ENCODE assay signal across 8 cellular contexts in the genomic region with DNA sequence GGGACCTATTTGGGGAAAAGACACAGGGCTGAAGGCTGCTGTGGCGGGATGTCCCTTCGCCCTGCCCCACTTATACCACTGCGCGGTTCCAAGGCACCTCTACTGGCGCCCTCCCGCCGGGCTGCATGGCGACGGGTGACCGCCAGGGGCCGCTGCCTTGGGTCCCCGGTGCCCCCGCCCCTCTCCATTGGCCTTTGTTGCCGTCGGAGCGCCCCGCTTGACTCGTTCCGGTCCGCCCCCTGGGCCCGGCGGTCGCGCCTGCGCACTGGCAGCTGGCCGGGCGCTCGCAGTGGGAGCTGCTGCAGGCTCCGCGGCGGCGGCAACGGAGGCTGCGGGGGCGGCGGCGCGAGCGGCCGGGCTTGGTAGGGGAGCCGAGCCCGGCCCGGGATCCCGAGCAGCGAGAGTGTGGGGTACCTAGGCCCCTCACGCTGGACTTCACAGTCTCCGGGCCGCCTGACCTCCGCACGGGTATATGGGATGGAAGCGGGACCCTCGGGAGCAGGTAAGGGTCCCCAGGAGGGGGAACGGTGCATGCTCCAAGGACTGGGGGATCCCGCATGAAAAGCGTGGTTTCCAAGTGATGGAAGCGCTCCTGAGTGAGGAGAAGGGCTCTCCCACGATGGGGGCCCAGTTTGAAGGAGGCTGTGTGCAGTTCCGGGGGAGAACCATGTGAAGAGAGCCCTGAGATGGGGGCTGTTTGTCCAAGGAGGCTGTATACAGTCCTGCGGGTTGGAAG. TPM values are rescaled to one million over a fixed set of nuclear protein-coding genes. Genes with fewer than 3 reads are reported as not detected.
DNase-seq lines count a peak whose midpoint lies in the region; ATAC-seq and TF ChIP-seq lines count a peak whose summit lies in the region.

A gene (plus strand): TSS at position 265 of the 736 bp plus-strand sequence. CDS start 213 bp downstream, at position 478.

- intact Hi-C loops in mucosa of descending colon (cut with DNase I, micrococcal nuclease) = no loop called here

- peak; percentile 34; the same call in 1 of the 2 replicates for TF ChIP-seq RAD21 in Ishikawa (IDR thresholded peaks at IDR 0.05; ENCODE audit: low read depth)

- TF ChIP-seq CTCF in epithelial cell of esophagus (IDR thresholded peaks at IDR 0.05; ENCODE audit: insufficient read depth, low read depth, low read length, missing control alignments) (peak; percentile 66), mucosa of descending colon (IDR thresholded peaks at IDR 0.05) (peak; percentile 99)

- peak within 1 kb of the TSS; percentile 100 for H3K4me3 ChIP-seq in epithelial cell of esophagus (ENCODE audit: low read length)
- peak within 1 kb of the TSS; percentile 91 for H3K4me3 ChIP-seq in mucosa of descending colon

- no peaks in the 10 kb centered on the region for H3K9me3 ChIP-seq in mucosa of descending colon

- TF ChIP-seq EP300 in Ishikawa (IDR thresholded peaks at IDR 0.05; ENCODE audit: borderline replicate concordance) = peak; percentile 35; the same call in 1 of the 2 replicates

- ATAC-seq in GM21576 (IDR thresholded peaks at IDR 0.05; ENCODE audit: unreplicated experiment) (peak; percentile 80), mucosa of descending colon (peak; percentile 96)

- H3K4me1 ChIP-seq in mucosa of descending colon (ENCODE audit: low read depth) = peaks cover 31% of the 10 kb centered on the region

- DNase-seq in DMS153 treated with DMSO at 0.1 percent for 48 hours (lab: John Stamatoyannopoulos, UW; ENCODE audit: unreplicated experiment) (peak; percentile 99), OCI-M1 (lab: John Stamatoyannopoulos, UW) (peak; percentile 96), activated T-cell treated with anti-CD3 and anti-CD28 coated beads for 24 hours (ENCODE audit: low read depth) (peak; percentile 96), epithelial cell of esophagus (ENCODE audit: low read depth) (peak; percentile 94), mucosa of descending colon (peak; percentile 94 to 98 (median 96))
- DNase-seq in stimulated activated CD8-positive, alpha-beta memory T cell treated with anti-CD3 and anti-CD28 coated beads, Interleukin-4, amount 100 ng/mL, for 1 hour (ENCODE audit: low read depth in 2 of 2, low spot score in 1 of 2) = peak; percentile 95 to 96

- no peaks in the 10 kb centered on the region for H3K36me3 ChIP-seq in mucosa of descending colon (ENCODE audit: low read depth)

TF ChIP-seq in Ishikawa, 13 proteins besides CTCF, POLR2A, EP300 and RAD21:
- TF ChIP-seq, protein P1, sequence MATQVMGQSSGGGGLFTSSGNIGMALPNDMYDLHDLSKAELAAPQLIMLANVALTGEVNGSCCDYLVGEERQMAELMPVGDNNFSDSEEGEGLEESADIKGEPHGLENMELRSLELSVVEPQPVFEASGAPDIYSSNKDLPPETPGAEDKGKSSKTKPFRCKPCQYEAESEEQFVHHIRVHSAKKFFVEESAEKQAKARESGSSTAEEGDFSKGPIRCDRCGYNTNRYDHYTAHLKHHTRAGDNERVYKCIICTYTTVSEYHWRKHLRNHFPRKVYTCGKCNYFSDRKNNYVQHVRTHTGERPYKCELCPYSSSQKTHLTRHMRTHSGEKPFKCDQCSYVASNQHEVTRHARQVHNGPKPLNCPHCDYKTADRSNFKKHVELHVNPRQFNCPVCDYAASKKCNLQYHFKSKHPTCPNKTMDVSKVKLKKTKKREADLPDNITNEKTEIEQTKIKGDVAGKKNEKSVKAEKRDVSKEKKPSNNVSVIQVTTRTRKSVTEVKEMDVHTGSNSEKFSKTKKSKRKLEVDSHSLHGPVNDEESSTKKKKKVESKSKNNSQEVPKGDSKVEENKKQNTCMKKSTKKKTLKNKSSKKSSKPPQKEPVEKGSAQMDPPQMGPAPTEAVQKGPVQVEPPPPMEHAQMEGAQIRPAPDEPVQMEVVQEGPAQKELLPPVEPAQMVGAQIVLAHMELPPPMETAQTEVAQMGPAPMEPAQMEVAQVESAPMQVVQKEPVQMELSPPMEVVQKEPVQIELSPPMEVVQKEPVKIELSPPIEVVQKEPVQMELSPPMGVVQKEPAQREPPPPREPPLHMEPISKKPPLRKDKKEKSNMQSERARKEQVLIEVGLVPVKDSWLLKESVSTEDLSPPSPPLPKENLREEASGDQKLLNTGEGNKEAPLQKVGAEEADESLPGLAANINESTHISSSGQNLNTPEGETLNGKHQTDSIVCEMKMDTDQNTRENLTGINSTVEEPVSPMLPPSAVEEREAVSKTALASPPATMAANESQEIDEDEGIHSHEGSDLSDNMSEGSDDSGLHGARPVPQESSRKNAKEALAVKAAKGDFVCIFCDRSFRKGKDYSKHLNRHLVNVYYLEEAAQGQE (IDR thresholded peaks at IDR 0.05; ENCODE audit: low read depth) = peak; percentile 46; the same call in 1 of the 2 replicates
- TF ChIP-seq, protein P2, sequence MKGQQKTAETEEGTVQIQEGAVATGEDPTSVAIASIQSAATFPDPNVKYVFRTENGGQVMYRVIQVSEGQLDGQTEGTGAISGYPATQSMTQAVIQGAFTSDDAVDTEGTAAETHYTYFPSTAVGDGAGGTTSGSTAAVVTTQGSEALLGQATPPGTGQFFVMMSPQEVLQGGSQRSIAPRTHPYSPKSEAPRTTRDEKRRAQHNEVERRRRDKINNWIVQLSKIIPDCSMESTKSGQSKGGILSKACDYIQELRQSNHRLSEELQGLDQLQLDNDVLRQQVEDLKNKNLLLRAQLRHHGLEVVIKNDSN (IDR thresholded peaks at IDR 0.05) = no peak
- TF ChIP-seq TAF1 (IDR thresholded peaks at IDR 0.05; ENCODE audit: low read depth) = peak; percentile 49; the same call in 1 of the 2 replicates
- peak; percentile 84 for TF ChIP-seq EGR1 (IDR thresholded peaks at IDR 0.05)
- TF ChIP-seq ZBTB7A (IDR thresholded peaks at IDR 0.05; ENCODE audit: low read depth) = peak; percentile 55; the same call in 1 of the 2 replicates

RNA-seq across cellular contexts. Expression of the gene that starts here (rescaled TPM):
- 10 to 100 TPM; 28.6 to 32.0 (median 29.4) TPM for total RNA-seq in mucosa of descending colon

Comparison
In these comparisons a context has a peak if more than half of its experiments do, and no peak if none do; other contexts are left out.
1. Peak in every context shown above with its lines: DNase-seq, ATAC-seq and H3K4me3 ChIP-seq.